5 cellular contexts compared by ENCODE assay signal in the genomic region with DNA sequence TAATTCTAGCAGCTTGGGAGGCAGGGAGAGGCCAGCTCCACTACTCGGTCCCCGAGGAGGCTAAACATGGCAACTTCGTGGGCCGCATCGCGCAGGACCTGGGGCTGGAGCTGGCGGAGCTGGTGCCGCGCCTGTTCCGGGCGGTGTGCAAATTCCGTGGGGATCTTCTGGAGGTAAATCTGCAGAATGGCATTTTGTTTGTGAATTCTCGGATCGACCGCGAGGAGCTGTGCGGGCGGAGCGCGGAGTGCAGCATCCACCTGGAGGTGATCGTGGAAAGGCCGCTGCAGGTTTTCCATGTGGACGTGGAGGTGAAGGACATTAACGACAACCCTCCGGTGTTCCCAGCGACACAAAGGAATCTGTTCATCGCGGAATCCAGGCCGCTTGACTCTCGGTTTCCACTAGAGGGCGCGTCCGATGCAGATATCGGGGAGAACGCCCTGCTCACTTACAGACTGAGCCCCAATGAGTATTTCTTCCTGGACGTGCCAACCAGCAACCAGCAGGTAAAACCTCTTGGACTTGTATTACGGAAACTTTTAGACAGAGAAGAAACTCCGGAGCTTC. TPM values are rescaled to one million over a fixed set of nuclear protein-coding genes. Genes with fewer than 3 reads are reported as not detected.
"Had no signal": no experiment of that assay in that cellular context is flagged by ENCODE, and none has a peak within 500 bp of the region (broad histone marks: within the 10 kb centered on the region; RNA-seq: fewer than 3 reads in every experiment).

No MANE protein-coding gene starts in this region.

RNA-seq across cellular contexts. Expression of gene PCDHA7, which starts 0.5 kb away (rescaled TPM):
- total RNA-seq: activated CD4-positive, alpha-beta memory T cell treated with anti-CD3 and anti-CD28 coated beads, Interleukin-2, amount 10 ng/mL, durations not matched to agents 7 days and 5 days; activated CD4-positive, alpha-beta T cell treated with anti-CD3 and anti-CD28 coated beads for 36 hours; activated T-cell treated with anti-CD3 and anti-CD28 coated beads, Interleukin-2, amount 50 U/mL, for 4 hours; foreskin keratinocyte had no signal
- polyA plus RNA-seq: immature natural killer cell had no signal

RNA-seq across cellular contexts. Expression of gene PCDHA8, which starts 6.5 kb away (rescaled TPM):
- total RNA-seq: activated CD4-positive, alpha-beta memory T cell treated with anti-CD3 and anti-CD28 coated beads, Interleukin-2, amount 10 ng/mL, durations not matched to agents 7 days and 5 days; activated CD4-positive, alpha-beta T cell treated with anti-CD3 and anti-CD28 coated beads for 36 hours; activated T-cell treated with anti-CD3 and anti-CD28 coated beads, Interleukin-2, amount 50 U/mL, for 4 hours; foreskin keratinocyte had no signal
- polyA plus RNA-seq: foreskin keratinocyte, immature natural killer cell had no signal

RNA-seq across cellular contexts. Expression of gene PCDHA6, which starts 6.8 kb away (rescaled TPM):
- total RNA-seq: activated CD4-positive, alpha-beta memory T cell treated with anti-CD3 and anti-CD28 coated beads, Interleukin-2, amount 10 ng/mL, durations not matched to agents 7 days and 5 days; activated CD4-positive, alpha-beta T cell treated with anti-CD3 and anti-CD28 coated beads for 36 hours; activated T-cell treated with anti-CD3 and anti-CD28 coated beads, Interleukin-2, amount 50 U/mL, for 4 hours; foreskin keratinocyte had no signal
- polyA plus RNA-seq: immature natural killer cell had no signal

RNA-seq across cellular contexts. Expression of gene PCDHA5, which starts 13.1 kb away (rescaled TPM):
- total RNA-seq: activated CD4-positive, alpha-beta memory T cell treated with anti-CD3 and anti-CD28 coated beads, Interleukin-2, amount 10 ng/mL, durations not matched to agents 7 days and 5 days; activated CD4-positive, alpha-beta T cell treated with anti-CD3 and anti-CD28 coated beads for 36 hours; activated T-cell treated with anti-CD3 and anti-CD28 coated beads, Interleukin-2, amount 50 U/mL, for 4 hours; foreskin keratinocyte had no signal
- polyA plus RNA-seq: foreskin keratinocyte, immature natural killer cell had no signal

RNA-seq across cellular contexts. Expression of gene PCDHA9, which starts 13.7 kb away (rescaled TPM):
- total RNA-seq: activated CD4-positive, alpha-beta memory T cell treated with anti-CD3 and anti-CD28 coated beads, Interleukin-2, amount 10 ng/mL, durations not matched to agents 7 days and 5 days; activated CD4-positive, alpha-beta T cell treated with anti-CD3 and anti-CD28 coated beads for 36 hours; activated T-cell treated with anti-CD3 and anti-CD28 coated beads, Interleukin-2, amount 50 U/mL, for 4 hours; foreskin keratinocyte had no signal
- polyA plus RNA-seq: immature natural killer cell had no signal
